1 cellular context compared by ENCODE assay signal in the genomic region with DNA sequence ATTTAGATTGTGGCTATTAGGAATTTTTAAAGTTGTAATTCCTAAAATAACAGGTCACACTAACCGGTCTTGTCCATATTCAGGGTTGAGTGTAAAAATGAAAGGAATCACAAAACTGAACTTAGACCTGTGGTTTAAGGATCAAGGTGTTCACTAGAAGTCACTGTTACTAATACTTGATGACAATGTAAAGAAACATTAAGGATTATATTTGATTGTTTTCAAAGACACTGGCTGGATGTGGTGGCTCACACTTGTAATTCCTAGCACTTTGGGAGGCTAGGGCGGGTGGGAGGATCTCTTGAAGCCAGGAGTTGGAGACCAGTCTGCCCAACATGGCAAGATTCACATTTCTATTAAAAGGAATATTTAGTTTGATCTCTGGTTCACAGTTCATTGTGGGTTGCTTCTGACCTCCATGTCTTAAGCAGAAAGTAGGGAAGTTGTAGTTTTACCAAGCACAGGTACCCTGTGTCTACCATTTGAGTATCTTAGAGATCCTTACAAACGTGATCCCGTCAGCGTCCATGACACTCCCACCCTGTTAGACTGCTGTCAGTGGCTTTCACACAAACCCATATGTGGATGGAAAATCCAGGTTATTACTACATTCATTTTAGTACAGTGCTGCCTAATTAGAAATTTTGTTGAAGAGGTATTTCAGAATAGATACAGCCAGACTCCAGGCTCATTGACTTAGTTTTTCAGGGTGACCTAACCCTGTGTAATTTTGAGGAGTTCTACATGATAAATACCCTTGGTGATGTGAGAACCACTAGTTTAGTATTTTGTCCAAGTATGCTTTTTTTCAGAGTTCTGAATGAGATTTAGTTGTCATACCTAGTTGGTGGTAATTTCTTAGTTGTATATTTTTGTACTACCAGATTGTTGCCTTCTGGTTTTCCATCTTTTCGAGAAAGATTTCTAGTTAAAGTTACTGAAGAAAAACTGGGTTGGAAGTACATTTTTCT.
TF ChIP-seq lines count a peak whose summit lies in the region.

No MANE protein-coding gene starts in this region.

TF ChIP-seq in A549, 52 proteins besides CTCF, POLR2A, EP300 and RAD21:
- TF ChIP-seq, protein P1, sequence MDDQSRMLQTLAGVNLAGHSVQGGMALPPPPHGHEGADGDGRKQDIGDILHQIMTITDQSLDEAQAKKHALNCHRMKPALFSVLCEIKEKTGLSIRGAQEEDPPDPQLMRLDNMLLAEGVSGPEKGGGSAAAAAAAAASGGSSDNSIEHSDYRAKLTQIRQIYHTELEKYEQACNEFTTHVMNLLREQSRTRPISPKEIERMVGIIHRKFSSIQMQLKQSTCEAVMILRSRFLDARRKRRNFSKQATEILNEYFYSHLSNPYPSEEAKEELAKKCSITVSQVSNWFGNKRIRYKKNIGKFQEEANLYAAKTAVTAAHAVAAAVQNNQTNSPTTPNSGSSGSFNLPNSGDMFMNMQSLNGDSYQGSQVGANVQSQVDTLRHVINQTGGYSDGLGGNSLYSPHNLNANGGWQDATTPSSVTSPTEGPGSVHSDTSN (IDR thresholded peaks at IDR 0.05): no peak
- TF ChIP-seq FOSB (CRISPR knock-in tag; IDR thresholded peaks at IDR 0.05): peak; percentile 59; the same call in 1 of the 2 replicates
- peak; percentile 69; the same call in 1 of the 2 replicates for TF ChIP-seq HOXA7 (CRISPR knock-in tag; IDR thresholded peaks at IDR 0.05)
- peak; percentile 34; the same call in 1 of the 2 replicates for TF ChIP-seq POLR2AphosphoS2 (conservative IDR thresholded peaks at IDR 0.05; ENCODE audit: low read length)
